In the genomic region with DNA sequence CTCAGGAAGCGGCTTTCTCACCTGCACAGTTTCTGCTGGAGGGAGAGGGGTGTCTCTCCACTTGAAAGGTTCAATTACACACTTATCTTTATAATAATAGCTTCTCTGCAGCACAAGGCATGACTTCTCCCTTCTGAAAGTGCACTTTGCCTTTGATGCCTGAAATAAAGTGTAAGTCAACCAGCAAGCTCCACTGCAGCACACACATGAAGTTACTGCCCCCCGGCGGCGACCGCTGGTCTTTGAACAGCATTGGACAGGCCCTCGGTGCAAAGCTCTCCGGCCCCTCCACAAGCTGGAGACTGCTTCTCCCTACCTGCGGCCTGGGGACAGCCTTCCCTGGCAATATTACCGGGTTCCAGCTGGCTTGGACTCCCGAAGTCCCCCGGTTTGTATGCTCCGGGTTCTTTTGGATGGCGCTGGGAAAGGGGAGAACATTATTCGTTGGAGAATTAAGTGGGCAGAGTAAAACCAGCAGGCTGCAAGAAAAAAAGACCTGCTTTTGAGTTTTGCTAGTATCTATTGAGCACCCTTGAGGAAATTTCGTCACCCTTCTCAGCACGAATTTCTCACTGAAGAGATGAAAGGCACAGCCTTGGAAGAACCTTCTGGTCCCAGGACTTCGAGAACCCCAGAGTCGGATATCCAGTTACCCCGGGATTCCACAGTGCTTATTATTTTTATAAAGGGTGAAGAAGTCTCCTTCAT, we compare ENCODE assay signal across 8 cellular contexts. TPM values are rescaled to one million over a fixed set of nuclear protein-coding genes. Genes with fewer than 3 reads are reported as not detected.
A peak's percentile ranks its signal among the peaks of the same experiment; 100 is the strongest.
DNase-seq lines count a peak whose midpoint lies in the region; ATAC-seq and TF ChIP-seq lines count a peak whose summit lies in the region.

No MANE protein-coding gene starts in this region.

- ATAC-seq in GM18505 (IDR thresholded peaks at IDR 0.05; ENCODE audit: unreplicated experiment) (peak; percentile 58), SK-N-SH treated with all-trans-retinoic acid at 6 μM for 48 hours (peak; percentile 96)

- TF ChIP-seq CTCF in 22Rv1 (IDR thresholded peaks at IDR 0.05), result peak; percentile 76

- TF ChIP-seq POLR2A in GM18505 (IDR thresholded peaks at IDR 0.05; ENCODE audit: borderline replicate concordance, extremely low read depth, insufficient read depth, insufficient read length), result no peak

- intact Hi-C loops in head of caudate nucleus (cut with DNase I) (no loop called here), posterior cingulate gyrus (cut with DNase I) (no loop called here)

- DNase-seq in NAMALWA (ENCODE audit: low spot score) (peak; percentile 74), head of caudate nucleus (peak; percentile 87 to 96 (median 92)), posterior cingulate gyrus (peak; percentile 74 to 98 (median 90)), ureter (ENCODE audit: low spot score) (peak; percentile 82)
- peak; percentile 72 for DNase-seq in activated naive CD4-positive, alpha-beta T cell treated with anti-CD3 and anti-CD28 coated beads, Interleukin-2, amount 50 U/mL, for 16 hours

- H3K27ac ChIP-seq in 22Rv1, result no peak overlapping the region

TF ChIP-seq in SK-N-SH treated with all-trans-retinoic acid at 6 μM for 48 hours, 23 proteins besides CTCF, POLR2A, EP300 and RAD21:
- TF ChIP-seq PPARA (CRISPR knock-in tag; IDR thresholded peaks at IDR 0.05; ENCODE audit: borderline replicate concordance) (no peak), ESRRG (CRISPR knock-in tag; IDR thresholded peaks at IDR 0.05) (no peak), ARNTL (CRISPR knock-in tag; IDR thresholded peaks at IDR 0.05; ENCODE audit: borderline replicate concordance, low read depth) (no peak), TCF4 (CRISPR knock-in tag; IDR thresholded peaks at IDR 0.05; ENCODE audit: borderline replicate concordance) (no peak), ISL1 (CRISPR knock-in tag; IDR thresholded peaks at IDR 0.05) (no peak), ZNF70 (CRISPR knock-in tag; IDR thresholded peaks at IDR 0.05) (no peak), ZFP3 (CRISPR knock-in tag; IDR thresholded peaks at IDR 0.05) (no peak), ZNF565 (CRISPR knock-in tag; conservative IDR thresholded peaks at IDR 0.05; ENCODE audit: low read depth) (no peak), SNAI2 (CRISPR knock-in tag; IDR thresholded peaks at IDR 0.05) (no peak), GLIS3 (CRISPR knock-in tag; IDR thresholded peaks at IDR 0.05) (no peak), BACH2 (CRISPR knock-in tag; IDR thresholded peaks at IDR 0.05; ENCODE audit: borderline replicate concordance) (no peak), TOX (CRISPR knock-in tag; IDR thresholded peaks at IDR 0.05; ENCODE audit: borderline replicate concordance) (no peak), OSR1 (CRISPR knock-in tag; IDR thresholded peaks at IDR 0.05) (no peak), RARB (CRISPR knock-in tag; IDR thresholded peaks at IDR 0.05) (no peak), CSDC2 (CRISPR knock-in tag; IDR thresholded peaks at IDR 0.05) (no peak), ZC3H10 (CRISPR knock-in tag; IDR thresholded peaks at IDR 0.05) (no peak)
- TF ChIP-seq, protein P1, sequence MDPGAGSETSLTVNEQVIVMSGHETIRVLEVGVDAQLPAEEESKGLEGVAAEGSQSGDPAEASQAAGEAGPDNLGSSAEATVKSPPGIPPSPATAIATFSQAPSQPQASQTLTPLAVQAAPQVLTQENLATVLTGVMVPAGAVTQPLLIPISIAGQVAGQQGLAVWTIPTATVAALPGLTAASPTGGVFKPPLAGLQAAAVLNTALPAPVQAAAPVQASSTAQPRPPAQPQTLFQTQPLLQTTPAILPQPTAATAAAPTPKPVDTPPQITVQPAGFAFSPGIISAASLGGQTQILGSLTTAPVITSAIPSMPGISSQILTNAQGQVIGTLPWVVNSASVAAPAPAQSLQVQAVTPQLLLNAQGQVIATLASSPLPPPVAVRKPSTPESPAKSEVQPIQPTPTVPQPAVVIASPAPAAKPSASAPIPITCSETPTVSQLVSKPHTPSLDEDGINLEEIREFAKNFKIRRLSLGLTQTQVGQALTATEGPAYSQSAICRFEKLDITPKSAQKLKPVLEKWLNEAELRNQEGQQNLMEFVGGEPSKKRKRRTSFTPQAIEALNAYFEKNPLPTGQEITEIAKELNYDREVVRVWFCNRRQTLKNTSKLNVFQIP (CRISPR knock-in tag; IDR thresholded peaks at IDR 0.05; ENCODE audit: borderline replicate concordance, low read depth), result no peak
- TF ChIP-seq, protein P2, sequence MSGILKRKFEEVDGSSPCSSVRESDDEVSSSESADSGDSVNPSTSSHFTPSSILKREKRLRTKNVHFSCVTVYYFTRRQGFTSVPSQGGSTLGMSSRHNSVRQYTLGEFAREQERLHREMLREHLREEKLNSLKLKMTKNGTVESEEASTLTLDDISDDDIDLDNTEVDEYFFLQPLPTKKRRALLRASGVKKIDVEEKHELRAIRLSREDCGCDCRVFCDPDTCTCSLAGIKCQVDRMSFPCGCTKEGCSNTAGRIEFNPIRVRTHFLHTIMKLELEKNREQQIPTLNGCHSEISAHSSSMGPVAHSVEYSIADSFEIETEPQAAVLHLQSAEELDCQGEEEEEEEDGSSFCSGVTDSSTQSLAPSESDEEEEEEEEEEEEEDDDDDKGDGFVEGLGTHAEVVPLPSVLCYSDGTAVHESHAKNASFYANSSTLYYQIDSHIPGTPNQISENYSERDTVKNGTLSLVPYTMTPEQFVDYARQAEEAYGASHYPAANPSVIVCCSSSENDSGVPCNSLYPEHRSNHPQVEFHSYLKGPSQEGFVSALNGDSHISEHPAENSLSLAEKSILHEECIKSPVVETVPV (CRISPR knock-in tag; IDR thresholded peaks at IDR 0.05), result no peak
- TF ChIP-seq, protein P3, sequence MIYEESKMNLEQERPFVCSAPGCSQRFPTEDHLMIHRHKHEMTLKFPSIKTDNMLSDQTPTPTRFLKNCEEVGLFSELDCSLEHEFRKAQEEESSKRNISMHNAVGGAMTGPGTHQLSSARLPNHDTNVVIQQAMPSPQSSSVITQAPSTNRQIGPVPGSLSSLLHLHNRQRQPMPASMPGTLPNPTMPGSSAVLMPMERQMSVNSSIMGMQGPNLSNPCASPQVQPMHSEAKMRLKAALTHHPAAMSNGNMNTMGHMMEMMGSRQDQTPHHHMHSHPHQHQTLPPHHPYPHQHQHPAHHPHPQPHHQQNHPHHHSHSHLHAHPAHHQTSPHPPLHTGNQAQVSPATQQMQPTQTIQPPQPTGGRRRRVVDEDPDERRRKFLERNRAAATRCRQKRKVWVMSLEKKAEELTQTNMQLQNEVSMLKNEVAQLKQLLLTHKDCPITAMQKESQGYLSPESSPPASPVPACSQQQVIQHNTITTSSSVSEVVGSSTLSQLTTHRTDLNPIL (CRISPR knock-in tag; IDR thresholded peaks at IDR 0.05; ENCODE audit: low read depth), result no peak
- TF ChIP-seq, protein P4, sequence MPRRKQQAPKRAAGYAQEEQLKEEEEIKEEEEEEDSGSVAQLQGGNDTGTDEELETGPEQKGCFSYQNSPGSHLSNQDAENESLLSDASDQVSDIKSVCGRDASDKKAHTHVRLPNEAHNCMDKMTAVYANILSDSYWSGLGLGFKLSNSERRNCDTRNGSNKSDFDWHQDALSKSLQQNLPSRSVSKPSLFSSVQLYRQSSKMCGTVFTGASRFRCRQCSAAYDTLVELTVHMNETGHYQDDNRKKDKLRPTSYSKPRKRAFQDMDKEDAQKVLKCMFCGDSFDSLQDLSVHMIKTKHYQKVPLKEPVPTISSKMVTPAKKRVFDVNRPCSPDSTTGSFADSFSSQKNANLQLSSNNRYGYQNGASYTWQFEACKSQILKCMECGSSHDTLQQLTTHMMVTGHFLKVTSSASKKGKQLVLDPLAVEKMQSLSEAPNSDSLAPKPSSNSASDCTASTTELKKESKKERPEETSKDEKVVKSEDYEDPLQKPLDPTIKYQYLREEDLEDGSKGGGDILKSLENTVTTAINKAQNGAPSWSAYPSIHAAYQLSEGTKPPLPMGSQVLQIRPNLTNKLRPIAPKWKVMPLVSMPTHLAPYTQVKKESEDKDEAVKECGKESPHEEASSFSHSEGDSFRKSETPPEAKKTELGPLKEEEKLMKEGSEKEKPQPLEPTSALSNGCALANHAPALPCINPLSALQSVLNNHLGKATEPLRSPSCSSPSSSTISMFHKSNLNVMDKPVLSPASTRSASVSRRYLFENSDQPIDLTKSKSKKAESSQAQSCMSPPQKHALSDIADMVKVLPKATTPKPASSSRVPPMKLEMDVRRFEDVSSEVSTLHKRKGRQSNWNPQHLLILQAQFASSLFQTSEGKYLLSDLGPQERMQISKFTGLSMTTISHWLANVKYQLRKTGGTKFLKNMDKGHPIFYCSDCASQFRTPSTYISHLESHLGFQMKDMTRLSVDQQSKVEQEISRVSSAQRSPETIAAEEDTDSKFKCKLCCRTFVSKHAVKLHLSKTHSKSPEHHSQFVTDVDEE (CRISPR knock-in tag; IDR thresholded peaks at IDR 0.05), result no peak

RNA-seq across cellular contexts. Expression of a gene that starts 11.8 kb away (rescaled TPM):
- total RNA-seq in ureter, result 22.8 TPM
